ENCODE assay signal across 8 cellular contexts in genomic region chr1:154352581-154353459, GRCh38. TPM values are rescaled to one million over a fixed set of nuclear protein-coding genes. Genes with fewer than 3 reads are reported as not detected.
DNase-seq lines count a peak whose midpoint lies in the region; ATAC-seq, FAIRE-seq and TF ChIP-seq lines count a peak whose summit lies in the region.

No MANE protein-coding gene starts in this region.

- DNase-seq in ACHN (peak; percentile 68), GM19239 (ENCODE audit: insufficient read length, low spot score) (no peak), cardiac muscle cell (ENCODE audit: low read depth in 1 of 2, low spot score in 1 of 2) (peak; percentile 69 to 76), osteoblast (ENCODE audit: insufficient read length, low spot score, missing footprints) (no peak)
- peak; percentile 63 for DNase-seq in activated naive CD8-positive, alpha-beta T cell treated with anti-CD3 and anti-CD28 coated beads, Interleukin-2, amount 50 U/mL, for 24 hours

- ATAC-seq in activated naive CD8-positive, alpha-beta T cell treated with anti-CD3 and anti-CD28 coated beads, Interleukin-2, amount 50 U/mL, for 24 hours, result peak; percentile 77
- ATAC-seq in GM18520 (IDR thresholded peaks at IDR 0.05; ENCODE audit: unreplicated experiment) (no peak), HG02798 (IDR thresholded peaks at IDR 0.05; ENCODE audit: poor library complexity, unreplicated experiment) (no peak)

- no peaks in the 10 kb centered on the region for H3K27me3 ChIP-seq in OCI-LY3 (ENCODE audit: low read depth, low read length)
- no peaks in the 10 kb centered on the region for H3K27me3 ChIP-seq in cardiac muscle cell
- H3K27me3 ChIP-seq in osteoblast (ENCODE audit: insufficient read depth, low read length), result peaks cover 11% of the 10 kb centered on the region

- H3K9me3 Mint-ChIP-seq in activated naive CD8-positive, alpha-beta T cell treated with anti-CD3 and anti-CD28 coated beads, Interleukin-2, amount 50 U/mL, for 24 hours, result no peaks in the 10 kb centered on the region

- no peaks in the 10 kb centered on the region for H4K20me1 ChIP-seq in OCI-LY3 (ENCODE audit: insufficient read depth, low read length)
- H4K20me1 ChIP-seq in osteoblast (ENCODE audit: insufficient read depth, low read length), result peaks cover 12% of the 10 kb centered on the region

- peaks cover 3% of the 10 kb centered on the region for H3K36me3 ChIP-seq in OCI-LY3 (replicated peaks; ENCODE audit: low read depth, low read length)
- peaks cover 4% of the 10 kb centered on the region for H3K36me3 ChIP-seq in cardiac muscle cell
- peaks cover 24% of the 10 kb centered on the region for H3K36me3 ChIP-seq in osteoblast (ENCODE audit: insufficient read depth, low read length)

- H3K9me3 ChIP-seq in OCI-LY3 (ENCODE audit: insufficient read depth, low read length) (no peaks in the 10 kb centered on the region), cardiac muscle cell (ENCODE audit: low read depth) (no peaks in the 10 kb centered on the region), osteoblast (ENCODE audit: low read depth, low read length) (no peaks in the 10 kb centered on the region)

- FAIRE-seq in GM19239 (lab: Jason Lieb, UNC), result peak; percentile 44

- H3K4me1 Mint-ChIP-seq in activated naive CD8-positive, alpha-beta T cell treated with anti-CD3 and anti-CD28 coated beads, Interleukin-2, amount 50 U/mL, for 24 hours, result peaks cover 32% of the 10 kb centered on the region

- H2AFZ ChIP-seq in OCI-LY3 (ENCODE audit: low read depth, low read length) (peak overlapping the region; percentile 81), osteoblast (ENCODE audit: low read length) (peak overlapping the region; percentile 86)

- H3K9ac ChIP-seq in OCI-LY3 (ENCODE audit: low read length), result peak overlapping the region; percentile 64

- H3K27me3 Mint-ChIP-seq in activated naive CD8-positive, alpha-beta T cell treated with anti-CD3 and anti-CD28 coated beads, Interleukin-2, amount 50 U/mL, for 24 hours, result peaks cover 11% of the 10 kb centered on the region

- in situ Hi-C loops in ACHN (cut with HindIII; ENCODE audit: low pct_ligation_motif_present, low pct_unique_long_range_greater_than_20kb, low sequenced_read_pairs), result no loop called here

- peak overlapping the region; percentile 88 for H3K27ac Mint-ChIP-seq in activated naive CD8-positive, alpha-beta T cell treated with anti-CD3 and anti-CD28 coated beads, Interleukin-2, amount 50 U/mL, for 24 hours

- H3K27ac ChIP-seq in OCI-LY3 (ENCODE audit: low read length) (peak overlapping the region; percentile 30; the same call in 1 of the 2 replicates), cardiac muscle cell (peak overlapping the region; percentile 52), osteoblast (ENCODE audit: low read depth, low read length) (no peak overlapping the region)

- H3K4me2 ChIP-seq in OCI-LY3 (ENCODE audit: low read length) (peak overlapping the region; percentile 91), osteoblast (ENCODE audit: insufficient read depth, low read length) (peak overlapping the region; percentile 84)

- no peaks in the 10 kb centered on the region for H3K79me2 ChIP-seq in OCI-LY3 (ENCODE audit: low read length)
- no peaks in the 10 kb centered on the region for H3K79me2 ChIP-seq in osteoblast (ENCODE audit: insufficient read depth, low read length)

- peak; percentile 24 for TF ChIP-seq CTCF in OCI-LY3 (IDR thresholded peaks at IDR 0.05; ENCODE audit: low read depth, low read length)
- TF ChIP-seq CTCF in cardiac muscle cell (IDR thresholded peaks at IDR 0.05; ENCODE audit: low read depth, low read length), result no peak
- TF ChIP-seq CTCF in osteoblast (IDR thresholded peaks at IDR 0.05; ENCODE audit: extremely low read depth, low read depth, low read length), result no peak

- H3K4me3 ChIP-seq in OCI-LY3 (ENCODE audit: low read length), result peak overlapping the region; percentile 80
- H3K4me3 ChIP-seq in cardiac muscle cell, result peak overlapping the region; percentile 24
- peak overlapping the region; percentile 67 for H3K4me3 ChIP-seq in osteoblast (ENCODE audit: insufficient read depth, low read length)

- H3K4me3 Mint-ChIP-seq in activated naive CD8-positive, alpha-beta T cell treated with anti-CD3 and anti-CD28 coated beads, Interleukin-2, amount 50 U/mL, for 24 hours, result peak overlapping the region; percentile 79

- peaks cover 12% of the 10 kb centered on the region for H3K36me3 Mint-ChIP-seq in activated naive CD8-positive, alpha-beta T cell treated with anti-CD3 and anti-CD28 coated beads, Interleukin-2, amount 50 U/mL, for 24 hours (ENCODE audit: low read depth)

- H3K4me1 ChIP-seq in OCI-LY3 (ENCODE audit: low read length) (peaks cover 19% of the 10 kb centered on the region), cardiac muscle cell (ENCODE audit: low read depth) (peaks cover 40% of the 10 kb centered on the region), osteoblast (ENCODE audit: insufficient read depth, low read length) (peaks cover 15% of the 10 kb centered on the region)

RNA-seq across cellular contexts. Expression of gene ATP8B2, which starts 27.5 kb away (rescaled TPM):
- total RNA-seq in cardiac muscle cell, result 102 and 116 TPM in 2 replicates
- polyA plus RNA-seq in cardiac muscle cell, result 12.8 and 13.5 TPM in 2 replicates
- 146 and 162 TPM in 2 replicates for total RNA-seq in osteoblast

RNA-seq across cellular contexts. Expression of gene AQP10, which starts 31.9 kb away (rescaled TPM):
- total RNA-seq in cardiac muscle cell (4.8 and 11.2 TPM in 2 replicates), osteoblast (not detected in 2 replicates)
- polyA plus RNA-seq in cardiac muscle cell, result 5.4 and 20.6 TPM in 2 replicates

RNA-seq across cellular contexts. Expression of gene IL6R, which starts 52.3 kb away (rescaled TPM):
- total RNA-seq in cardiac muscle cell (5.2 and 17.2 TPM in 2 replicates), osteoblast (5.3 and 8.0 TPM in 2 replicates)
- 2.5 and 3.9 TPM in 2 replicates for polyA plus RNA-seq in cardiac muscle cell

Comparison
In these comparisons a context has a peak if more than half of its experiments do, and no peak if none do; other contexts are left out.
1. DNase-seq: peak in ACHN (single experiment), activated naive CD8-positive, alpha-beta T cell treated with anti-CD3 and anti-CD28 coated beads, Interleukin-2, amount 50 U/mL, for 24 hours (single experiment) and cardiac muscle cell (2 of 2); none in GM19239 (single experiment) and osteoblast (single experiment).
2. H3K4me3 ChIP-seq: peak in every context shown above with its lines; median percentile 80 in OCI-LY3; 67 in osteoblast; 24 in cardiac muscle cell.